Comparison of ENCODE assay signal across 17 cellular contexts in genomic region chr13:62250501-62251175, GRCh38.
A peak's percentile ranks its signal among the peaks of the same experiment; 100 is the strongest.
DNase-seq lines count a peak whose midpoint lies in the region; FAIRE-seq and TF ChIP-seq lines count a peak whose summit lies in the region.
"Had no signal": no experiment of that assay in that cellular context is flagged by ENCODE, and none has a peak within 500 bp of the region (broad histone marks: within the 10 kb centered on the region; RNA-seq: fewer than 3 reads in every experiment).

No MANE protein-coding gene starts in this region.

- peak overlapping the region; percentile 36 for H2AFZ ChIP-seq in neuron (ENCODE audit: low read depth, low read length)

- DNase-seq in HS-5 (ENCODE audit: low read depth) (peak; percentile 26), NCI-H82 treated with DMSO at 0.1 percent for 48 hours (lab: John Stamatoyannopoulos, UW; ENCODE audit: unreplicated experiment) (peak; percentile 24), bronchial epithelial cell (ENCODE audit: low read depth) (peak; percentile 0), midbrain (lab: John Stamatoyannopoulos, UW) (no peak), AG20443 (ENCODE audit: low spot score) (no peak), kidney glomerular epithelial cell (lab: John Stamatoyannopoulos, UW) (no peak)
- DNase-seq in activated CD4-positive, CD25-positive, alpha-beta regulatory T cell treated with anti-CD3 and anti-CD28 coated beads, Interleukin-2, amount 50 U/mL, for 72 hours, result no peak
- DNase-seq: activated CD4-positive, alpha-beta T cell treated with anti-CD3 and anti-CD28 coated beads for 48 hours; activated CD8-positive, alpha-beta memory T cell treated with anti-CD3 and anti-CD28 coated beads, Interleukin-2, amount 10 ng/mL, durations not matched to agents 7 days and 5 days; CD4-positive, alpha-beta T cell; DMS53; NCI-H1105 treated with DMSO at 0.1 percent for 48 hours; NCI-H748 treated with DMSO at 0.1 percent for 48 hours; stimulated activated naive B cell treated with anti-CD40 and anti-IgM and Interleukin-4, amounts not matched to agents 10 μg/mL and 1 μg/mL and 100 μg/mL, for 72 hours; T1000; thyroid gland had no signal

- H3K27me3 ChIP-seq in bronchial epithelial cell (ENCODE audit: control insufficient read depth, insufficient read depth, low read length) (no peaks in the 10 kb centered on the region), neuron (ENCODE audit: insufficient read depth, low read length) (no peaks in the 10 kb centered on the region)
- H3K27me3 ChIP-seq: thyroid gland had no signal

- H3K36me3 ChIP-seq in bronchial epithelial cell (ENCODE audit: control insufficient read depth, insufficient read depth, low read length), result no peaks in the 10 kb centered on the region
- H3K36me3 ChIP-seq in neuron (ENCODE audit: insufficient read depth, low read length), result no peaks in the 10 kb centered on the region
- H3K36me3 ChIP-seq: thyroid gland had no signal

- no peak for TF ChIP-seq CTCF in bronchial epithelial cell (IDR thresholded peaks at IDR 0.05; ENCODE audit: insufficient read depth, low read length, severe bottlenecking)

- no peaks in the 10 kb centered on the region for H3K4me1 ChIP-seq in neuron (ENCODE audit: insufficient read depth, low read length)
- H3K4me1 ChIP-seq: thyroid gland had no signal

- H3K9me3 ChIP-seq in neuron (ENCODE audit: low read length), result no peaks in the 10 kb centered on the region
- H3K9me3 ChIP-seq: thyroid gland had no signal

- no peak overlapping the region for H3K4me3 ChIP-seq in bronchial epithelial cell (ENCODE audit: low read depth, low read length)
- H3K4me3 ChIP-seq in neuron (ENCODE audit: low read length), result no peak overlapping the region
- H3K4me3 ChIP-seq: thyroid gland had no signal

- no peak for FAIRE-seq in bronchial epithelial cell (lab: Jason Lieb, UNC)

Comparison
In these comparisons a context has a peak if more than half of its experiments do, and no peak if none do; other contexts are left out.
1. DNase-seq: peak in HS-5 (single experiment), NCI-H82 treated with DMSO at 0.1 percent for 48 hours (single experiment) and bronchial epithelial cell (single experiment); none in activated CD4-positive, CD25-positive, alpha-beta regulatory T cell treated with anti-CD3 and anti-CD28 coated beads, Interleukin-2, amount 50 U/mL, for 72 hours (single experiment), midbrain (single experiment), AG20443 (single experiment) and kidney glomerular epithelial cell (single experiment).